In the genomic region with DNA sequence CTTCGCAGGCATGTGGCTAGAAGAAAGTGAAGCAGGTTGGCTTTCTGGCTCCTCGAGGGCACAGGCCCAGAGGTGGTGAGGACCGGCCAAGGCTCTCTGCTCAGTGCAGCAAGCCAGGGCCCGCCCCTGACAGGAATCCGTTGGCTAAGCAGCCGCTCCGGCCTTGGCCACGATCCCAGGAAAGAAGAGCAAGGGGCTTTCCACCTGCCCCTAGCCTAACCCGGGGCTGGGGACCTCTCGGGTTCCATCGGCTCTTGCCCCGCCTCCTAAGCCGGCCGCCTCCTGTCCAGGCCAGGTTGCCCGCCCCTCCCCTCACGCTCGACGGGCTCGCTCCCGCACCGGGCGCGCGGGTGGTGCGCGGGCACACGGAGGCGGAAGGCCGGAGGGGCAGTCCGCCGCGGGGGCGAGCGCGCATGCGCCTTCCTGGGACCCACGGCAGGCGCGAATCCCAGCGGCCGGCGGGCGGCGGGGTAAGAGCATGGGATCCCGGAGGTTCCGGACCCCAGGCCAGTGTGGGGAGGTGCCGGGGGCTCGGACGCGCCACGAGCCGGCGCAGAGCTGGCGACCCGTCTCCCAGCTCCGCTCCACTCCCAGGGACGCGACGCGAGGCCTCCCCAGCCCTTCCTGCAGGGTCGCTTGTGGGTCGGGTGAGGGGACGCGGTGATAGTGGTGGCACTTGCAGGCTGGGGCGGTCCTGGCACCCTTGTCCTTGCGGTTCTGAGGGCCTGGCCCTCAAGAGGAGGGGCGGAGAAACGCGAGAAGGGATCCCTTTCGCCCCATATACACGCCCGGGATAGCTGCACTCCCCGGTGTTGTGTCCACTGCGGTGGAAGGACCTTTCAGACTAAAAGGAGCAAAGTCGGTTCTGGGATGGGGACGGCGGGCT, we compare ENCODE assay signal across 1 cellular context.
TF ChIP-seq lines count a peak whose summit lies in the region.

TSS of gene ALG6 (plus strand) at position 410 of the 886 bp plus-strand sequence. CDS start 3,351 bp downstream, outside the sequence.

TF ChIP-seq in HepG2, 621 proteins besides CTCF, POLR2A, EP300 and RAD21 (continued from another document and continues in another):
- TF ChIP-seq, protein P1, sequence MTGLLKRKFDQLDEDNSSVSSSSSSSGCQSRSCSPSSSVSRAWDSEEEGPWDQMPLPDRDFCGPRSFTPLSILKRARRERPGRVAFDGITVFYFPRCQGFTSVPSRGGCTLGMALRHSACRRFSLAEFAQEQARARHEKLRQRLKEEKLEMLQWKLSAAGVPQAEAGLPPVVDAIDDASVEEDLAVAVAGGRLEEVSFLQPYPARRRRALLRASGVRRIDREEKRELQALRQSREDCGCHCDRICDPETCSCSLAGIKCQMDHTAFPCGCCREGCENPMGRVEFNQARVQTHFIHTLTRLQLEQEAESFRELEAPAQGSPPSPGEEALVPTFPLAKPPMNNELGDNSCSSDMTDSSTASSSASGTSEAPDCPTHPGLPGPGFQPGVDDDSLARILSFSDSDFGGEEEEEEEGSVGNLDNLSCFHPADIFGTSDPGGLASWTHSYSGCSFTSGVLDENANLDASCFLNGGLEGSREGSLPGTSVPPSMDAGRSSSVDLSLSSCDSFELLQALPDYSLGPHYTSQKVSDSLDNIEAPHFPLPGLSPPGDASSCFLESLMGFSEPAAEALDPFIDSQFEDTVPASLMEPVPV (CRISPR knock-in tag; IDR thresholded peaks at IDR 0.05), result peak; percentile 65; the same call in 1 of the 2 replicates
- peak; percentile 47 for TF ChIP-seq IKZF5 (CRISPR knock-in tag; IDR thresholded peaks at IDR 0.05)
- TF ChIP-seq, protein P2, sequence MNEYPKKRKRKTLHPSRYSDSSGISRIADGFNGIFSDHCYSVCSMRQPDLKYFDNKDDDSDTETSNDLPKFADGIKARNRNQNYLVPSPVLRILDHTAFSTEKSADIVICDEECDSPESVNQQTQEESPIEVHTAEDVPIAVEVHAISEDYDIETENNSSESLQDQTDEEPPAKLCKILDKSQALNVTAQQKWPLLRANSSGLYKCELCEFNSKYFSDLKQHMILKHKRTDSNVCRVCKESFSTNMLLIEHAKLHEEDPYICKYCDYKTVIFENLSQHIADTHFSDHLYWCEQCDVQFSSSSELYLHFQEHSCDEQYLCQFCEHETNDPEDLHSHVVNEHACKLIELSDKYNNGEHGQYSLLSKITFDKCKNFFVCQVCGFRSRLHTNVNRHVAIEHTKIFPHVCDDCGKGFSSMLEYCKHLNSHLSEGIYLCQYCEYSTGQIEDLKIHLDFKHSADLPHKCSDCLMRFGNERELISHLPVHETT (CRISPR knock-in tag; conservative IDR thresholded peaks at IDR 0.05), result 0 out of 2 replicates have a peak, but pooled peaks have one; percentile 31
- TF ChIP-seq NCOR1 (IDR thresholded peaks at IDR 0.05; ENCODE audit: borderline replicate concordance, low read length), result no peak
- peak; percentile 61; the same call in 1 of the 2 replicates for TF ChIP-seq ZNF891 (CRISPR knock-in tag; IDR thresholded peaks at IDR 0.05)
- no peak for TF ChIP-seq FOXO4 (CRISPR knock-in tag; conservative IDR thresholded peaks at IDR 0.05)
- TF ChIP-seq SCMH1 (CRISPR knock-in tag; IDR thresholded peaks at IDR 0.05; ENCODE audit: borderline replicate concordance), result no peak
- TF ChIP-seq PHF5A (CRISPR knock-in tag; IDR thresholded peaks at IDR 0.05; ENCODE audit: low read depth, unreplicated experiment), result no peak
- TF ChIP-seq ZFP41 (CRISPR knock-in tag; IDR thresholded peaks at IDR 0.05; ENCODE audit: borderline replicate concordance), result 0 out of 2 replicates have a peak, but pooled peaks have one; percentile 27
- TF ChIP-seq FOSL2 (CRISPR knock-in tag; IDR thresholded peaks at IDR 0.05), result 0 out of 2 replicates have a peak, but pooled peaks have one; percentile 22
- TF ChIP-seq ZSCAN29 (CRISPR knock-in tag; conservative IDR thresholded peaks at IDR 0.05), result no peak
- TF ChIP-seq ELF1 (CRISPR knock-in tag; IDR thresholded peaks at IDR 0.05), result peak; percentile 19
- TF ChIP-seq TERF1 (CRISPR knock-in tag; IDR thresholded peaks at IDR 0.05), result no peak
- no peak; the same call in 1 of the 2 replicates for TF ChIP-seq ZBTB42 (CRISPR knock-in tag; IDR thresholded peaks at IDR 0.05)
- no peak for TF ChIP-seq TBP (CRISPR knock-in tag; IDR thresholded peaks at IDR 0.05)
- TF ChIP-seq FOXA3 (CRISPR knock-in tag; IDR thresholded peaks at IDR 0.05), result no peak
- TF ChIP-seq THAP11 (CRISPR knock-in tag; IDR thresholded peaks at IDR 0.05), result peak; percentile 36; the same call in 1 of the 2 replicates
- no peak for TF ChIP-seq ZNF775 (CRISPR knock-in tag; IDR thresholded peaks at IDR 0.05; ENCODE audit: borderline replicate concordance)
- no peak for TF ChIP-seq ZFP36L2 (CRISPR knock-in tag; IDR thresholded peaks at IDR 0.05)
- peak; percentile 25; the same call in 1 of the 2 replicates for TF ChIP-seq ZNF772 (CRISPR knock-in tag; IDR thresholded peaks at IDR 0.05)
- no peak for TF ChIP-seq MLLT10 (CRISPR knock-in tag; IDR thresholded peaks at IDR 0.05)
- 0 out of 2 replicates have a peak, but pooled peaks have one; percentile 53 for TF ChIP-seq IRF1 (CRISPR knock-in tag; IDR thresholded peaks at IDR 0.05; ENCODE audit: low read depth)
- TF ChIP-seq HBP1 (CRISPR knock-in tag; IDR thresholded peaks at IDR 0.05; ENCODE audit: low read depth), result no peak
- no peak for TF ChIP-seq ZFP62 (CRISPR knock-in tag; IDR thresholded peaks at IDR 0.05)
- TF ChIP-seq SP1 (IDR thresholded peaks at IDR 0.05), result no peak
- peak; percentile 63 for TF ChIP-seq SP1 (CRISPR knock-in tag; IDR thresholded peaks at IDR 0.05)
- TF ChIP-seq ARNT (IDR thresholded peaks at IDR 0.05), result no peak
- TF ChIP-seq ZNF138 (CRISPR knock-in tag; IDR thresholded peaks at IDR 0.05; ENCODE audit: low read depth), result no peak
- no peak for TF ChIP-seq HNF4G (IDR thresholded peaks at IDR 0.05; ENCODE audit: borderline replicate concordance, low read depth, low read length)
- no peak for TF ChIP-seq HNF4G (CRISPR knock-in tag; IDR thresholded peaks at IDR 0.05; ENCODE audit: borderline replicate concordance, low read depth)
- no peak for TF ChIP-seq MTA3 (CRISPR knock-in tag; IDR thresholded peaks at IDR 0.05)
- TF ChIP-seq PITX1 (CRISPR knock-in tag; IDR thresholded peaks at IDR 0.05), result peak; percentile 49
- TF ChIP-seq, protein P3, sequence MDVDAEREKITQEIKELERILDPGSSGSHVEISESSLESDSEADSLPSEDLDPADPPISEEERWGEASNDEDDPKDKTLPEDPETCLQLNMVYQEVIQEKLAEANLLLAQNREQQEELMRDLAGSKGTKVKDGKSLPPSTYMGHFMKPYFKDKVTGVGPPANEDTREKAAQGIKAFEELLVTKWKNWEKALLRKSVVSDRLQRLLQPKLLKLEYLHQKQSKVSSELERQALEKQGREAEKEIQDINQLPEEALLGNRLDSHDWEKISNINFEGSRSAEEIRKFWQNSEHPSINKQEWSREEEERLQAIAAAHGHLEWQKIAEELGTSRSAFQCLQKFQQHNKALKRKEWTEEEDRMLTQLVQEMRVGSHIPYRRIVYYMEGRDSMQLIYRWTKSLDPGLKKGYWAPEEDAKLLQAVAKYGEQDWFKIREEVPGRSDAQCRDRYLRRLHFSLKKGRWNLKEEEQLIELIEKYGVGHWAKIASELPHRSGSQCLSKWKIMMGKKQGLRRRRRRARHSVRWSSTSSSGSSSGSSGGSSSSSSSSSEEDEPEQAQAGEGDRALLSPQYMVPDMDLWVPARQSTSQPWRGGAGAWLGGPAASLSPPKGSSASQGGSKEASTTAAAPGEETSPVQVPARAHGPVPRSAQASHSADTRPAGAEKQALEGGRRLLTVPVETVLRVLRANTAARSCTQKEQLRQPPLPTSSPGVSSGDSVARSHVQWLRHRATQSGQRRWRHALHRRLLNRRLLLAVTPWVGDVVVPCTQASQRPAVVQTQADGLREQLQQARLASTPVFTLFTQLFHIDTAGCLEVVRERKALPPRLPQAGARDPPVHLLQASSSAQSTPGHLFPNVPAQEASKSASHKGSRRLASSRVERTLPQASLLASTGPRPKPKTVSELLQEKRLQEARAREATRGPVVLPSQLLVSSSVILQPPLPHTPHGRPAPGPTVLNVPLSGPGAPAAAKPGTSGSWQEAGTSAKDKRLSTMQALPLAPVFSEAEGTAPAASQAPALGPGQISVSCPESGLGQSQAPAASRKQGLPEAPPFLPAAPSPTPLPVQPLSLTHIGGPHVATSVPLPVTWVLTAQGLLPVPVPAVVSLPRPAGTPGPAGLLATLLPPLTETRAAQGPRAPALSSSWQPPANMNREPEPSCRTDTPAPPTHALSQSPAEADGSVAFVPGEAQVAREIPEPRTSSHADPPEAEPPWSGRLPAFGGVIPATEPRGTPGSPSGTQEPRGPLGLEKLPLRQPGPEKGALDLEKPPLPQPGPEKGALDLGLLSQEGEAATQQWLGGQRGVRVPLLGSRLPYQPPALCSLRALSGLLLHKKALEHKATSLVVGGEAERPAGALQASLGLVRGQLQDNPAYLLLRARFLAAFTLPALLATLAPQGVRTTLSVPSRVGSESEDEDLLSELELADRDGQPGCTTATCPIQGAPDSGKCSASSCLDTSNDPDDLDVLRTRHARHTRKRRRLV (CRISPR knock-in tag; IDR thresholded peaks at IDR 0.05), result no peak
- peak; percentile 9; the same call in 1 of the 2 replicates for TF ChIP-seq ZMYM3 (CRISPR knock-in tag; IDR thresholded peaks at IDR 0.05)
- no peak for TF ChIP-seq RFXAP (CRISPR knock-in tag; IDR thresholded peaks at IDR 0.05; ENCODE audit: borderline replicate concordance)
- TF ChIP-seq, protein P4, sequence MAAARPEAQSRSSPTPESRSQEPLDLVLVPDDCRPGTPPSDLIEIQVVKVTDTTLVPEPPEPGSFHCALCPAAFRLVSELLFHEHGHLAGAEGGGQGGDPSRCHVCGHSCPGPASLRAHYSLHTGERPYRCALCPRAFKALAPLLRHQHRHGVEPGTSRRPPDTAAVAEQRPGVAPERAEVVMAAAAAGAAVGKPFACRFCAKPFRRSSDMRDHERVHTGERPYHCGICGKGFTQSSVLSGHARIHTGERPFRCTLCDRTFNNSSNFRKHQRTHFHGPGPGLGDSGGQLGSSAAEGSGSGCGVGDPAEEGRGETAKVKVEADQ (CRISPR knock-in tag; IDR thresholded peaks at IDR 0.05; ENCODE audit: borderline replicate concordance), result no peak
- TF ChIP-seq ZNF496 (CRISPR knock-in tag; IDR thresholded peaks at IDR 0.05; ENCODE audit: insufficient replicate concordance), result no peak
- TF ChIP-seq DMAP1 (CRISPR knock-in tag; IDR thresholded peaks at IDR 0.05), result peak; percentile 60; the same call in 1 of the 2 replicates
- no peak; the same call in 1 of the 2 replicates for TF ChIP-seq ZNF598 (CRISPR knock-in tag; IDR thresholded peaks at IDR 0.05; ENCODE audit: borderline replicate concordance)
- peak; percentile 78 for TF ChIP-seq ATF7-NPFF (CRISPR knock-in tag; IDR thresholded peaks at IDR 0.05; ENCODE audit: low read depth)
- peak; percentile 88; the same call in 1 of the 2 replicates for TF ChIP-seq ZNF160 (CRISPR knock-in tag; IDR thresholded peaks at IDR 0.05)
- TF ChIP-seq, protein P5, sequence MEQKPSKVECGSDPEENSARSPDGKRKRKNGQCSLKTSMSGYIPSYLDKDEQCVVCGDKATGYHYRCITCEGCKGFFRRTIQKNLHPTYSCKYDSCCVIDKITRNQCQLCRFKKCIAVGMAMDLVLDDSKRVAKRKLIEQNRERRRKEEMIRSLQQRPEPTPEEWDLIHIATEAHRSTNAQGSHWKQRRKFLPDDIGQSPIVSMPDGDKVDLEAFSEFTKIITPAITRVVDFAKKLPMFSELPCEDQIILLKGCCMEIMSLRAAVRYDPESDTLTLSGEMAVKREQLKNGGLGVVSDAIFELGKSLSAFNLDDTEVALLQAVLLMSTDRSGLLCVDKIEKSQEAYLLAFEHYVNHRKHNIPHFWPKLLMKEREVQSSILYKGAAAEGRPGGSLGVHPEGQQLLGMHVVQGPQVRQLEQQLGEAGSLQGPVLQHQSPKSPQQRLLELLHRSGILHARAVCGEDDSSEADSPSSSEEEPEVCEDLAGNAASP (CRISPR knock-in tag; IDR thresholded peaks at IDR 0.05; ENCODE audit: borderline replicate concordance), result peak; percentile 53; the same call in 1 of the 2 replicates
- TF ChIP-seq NCOA2 (CRISPR knock-in tag; IDR thresholded peaks at IDR 0.05), result peak; percentile 20; the same call in 1 of the 2 replicates
- TF ChIP-seq ESRRA (CRISPR knock-in tag; IDR thresholded peaks at IDR 0.05; ENCODE audit: low read depth), result peak; percentile 28; the same call in 1 of the 2 replicates
